7 cellular contexts compared by ENCODE assay signal in genomic region chr10:128125416-128125943, GRCh38.
DNase-seq lines count a peak whose midpoint lies in the region; ATAC-seq and TF ChIP-seq lines count a peak whose summit lies in the region.

No MANE protein-coding gene starts in this region.

- ATAC-seq in GM21447 (IDR thresholded peaks at IDR 0.05; ENCODE audit: unreplicated experiment), result peak; percentile 6
- no peak for ATAC-seq in effector memory CD8-positive, alpha-beta T cell (replicated peaks)
- no peak for ATAC-seq in GM18858 (IDR thresholded peaks at IDR 0.05; ENCODE audit: unreplicated experiment)

- DNase-seq in RPMI8226 (peak; percentile 10), nephron progenitor cell (no peak), NCI-H2227 (lab: John Stamatoyannopoulos, UW; ENCODE audit: unreplicated experiment) (no peak), GM03348 (ENCODE audit: low spot score) (no peak)
- no peak for DNase-seq in effector memory CD8-positive, alpha-beta T cell

- H3K27ac Mint-ChIP-seq in effector memory CD8-positive, alpha-beta T cell, result no peak overlapping the region
- no peak overlapping the region for H3K27ac Mint-ChIP-seq in nephron progenitor cell

- peaks cover 17% of the 10 kb centered on the region in 2 donors for H3K27me3 Mint-ChIP-seq in effector memory CD8-positive, alpha-beta T cell
- peaks cover 5% of the 10 kb centered on the region for H3K27me3 Mint-ChIP-seq in nephron progenitor cell (ENCODE audit: low read depth, poor library complexity)

- H3K9me3 Mint-ChIP-seq in effector memory CD8-positive, alpha-beta T cell, result no peaks in the 10 kb centered on the region
- peaks cover 4% of the 10 kb centered on the region for H3K9me3 Mint-ChIP-seq in nephron progenitor cell

- TF ChIP-seq CTCF in nephron progenitor cell (IDR thresholded peaks at IDR 0.05), result no peak

- H3K4me3 Mint-ChIP-seq in effector memory CD8-positive, alpha-beta T cell, result peak overlapping the region; percentile 89 to 92
- H3K4me3 Mint-ChIP-seq in nephron progenitor cell, result peak overlapping the region; percentile 95

- H3K36me3 Mint-ChIP-seq in effector memory CD8-positive, alpha-beta T cell (ENCODE audit: insufficient read depth), result peaks cover 20% of the 10 kb centered on the region
- peaks cover 35% of the 10 kb centered on the region for H3K36me3 Mint-ChIP-seq in nephron progenitor cell (ENCODE audit: low read depth)

- peaks cover 13 to 18% of the 10 kb centered on the region in 2 donors for H3K4me1 Mint-ChIP-seq in effector memory CD8-positive, alpha-beta T cell (ENCODE audit: low read depth in 2 of 2)
- peaks cover 50% of the 10 kb centered on the region for H3K4me1 Mint-ChIP-seq in nephron progenitor cell
